Comparison of ENCODE assay signal across 8 cellular contexts in the genomic region with DNA sequence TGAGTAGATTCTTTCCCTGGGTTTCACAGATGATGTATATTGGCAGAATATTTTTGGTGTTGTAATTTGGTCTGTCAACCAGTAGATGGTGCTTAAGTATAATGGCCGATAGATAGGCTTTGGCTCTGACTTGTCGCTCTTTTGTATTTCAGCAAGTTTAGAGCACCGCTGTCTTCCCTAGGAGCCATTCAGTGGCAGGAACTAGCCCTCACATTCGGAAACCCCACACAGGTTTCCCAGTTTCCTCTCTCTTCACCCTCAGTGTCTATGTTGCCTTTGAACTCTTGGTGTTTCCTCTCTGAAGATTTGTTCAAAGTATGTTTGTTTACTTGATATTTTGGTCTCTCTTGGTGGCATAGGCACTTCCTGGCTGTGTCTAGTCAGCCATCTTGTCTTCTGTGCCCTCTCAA.
DNase-seq lines count a peak whose midpoint lies in the region; ATAC-seq and TF ChIP-seq lines count a peak whose summit lies in the region.

No MANE protein-coding gene starts in this region.

- no peaks in the 10 kb centered on the region for H3K27me3 ChIP-seq in BE2C

- peak; percentile 77 for TF ChIP-seq CTCF in BE2C (IDR thresholded peaks at IDR 0.05; ENCODE audit: low read depth, low read length)
- TF ChIP-seq CTCF in fibroblast of villous mesenchyme (IDR thresholded peaks at IDR 0.05; ENCODE audit: insufficient read depth, low read depth, low read length): peak; percentile 45

- ATAC-seq in GM18867 (IDR thresholded peaks at IDR 0.05; ENCODE audit: unreplicated experiment) (peak; percentile 65), GM19324 (IDR thresholded peaks at IDR 0.05; ENCODE audit: low FRiP score, unreplicated experiment) (no peak)

- DNase-seq in BE2C: no peak
- DNase-seq in RPMI7951 (ENCODE audit: low read depth): peak; percentile 7
- DNase-seq in fibroblast of villous mesenchyme (ENCODE audit: low read depth): no peak
- DNase-seq in cerebellum (ENCODE audit: low spot score): no peak
- DNase-seq in stimulated activated CD4-positive, alpha-beta T cell treated with anti-CD3 and anti-CD28 coated beads, Interleukin-4, amount 100 ng/mL, for 24 hours: no peak
- DNase-seq in dedifferentiated amniotic fluid mesenchymal stem cell (ENCODE audit: extremely low spot score): no peak

- no peaks in the 10 kb centered on the region for H3K36me3 ChIP-seq in BE2C

- H3K9me3 ChIP-seq in BE2C: no peaks in the 10 kb centered on the region; the same call in 1 of the 2 replicates

- H3K4me1 ChIP-seq in BE2C: no peaks in the 10 kb centered on the region

- no peak overlapping the region for H3K4me3 ChIP-seq in BE2C (ENCODE audit: low read depth, low read length)
- H3K4me3 ChIP-seq in fibroblast of villous mesenchyme (ENCODE audit: low read depth, low read length): no peak overlapping the region
